In genomic region chr11:79536155-79536917, GRCh38 we compare ENCODE assay signal across 24 cellular contexts.
"Had no signal": no experiment of that assay in that cellular context is flagged by ENCODE, and none has a peak within 500 bp of the region (broad histone marks: within the 10 kb centered on the region; RNA-seq: fewer than 3 reads in every experiment).

No MANE protein-coding gene starts in this region.

- H3K4me1 ChIP-seq: adrenal gland, ascending aorta, colonic mucosa, testis, uterus had no signal

- H3K27ac ChIP-seq: adrenal gland, ascending aorta, colonic mucosa, dorsolateral prefrontal cortex, testis, uterus had no signal

- H3K36me3 ChIP-seq: adrenal gland, ascending aorta, colonic mucosa, uterus had no signal

- H3K9me3 Mint-ChIP-seq: WTC11 had no signal

- H3K36me3 Mint-ChIP-seq: activated naive CD8-positive, alpha-beta T cell; stimulated activated naive B cell treated with anti-CD40 and anti-IgM and Interleukin-4, amounts not matched to agents 10 μg/mL and 1 μg/mL and 100 μg/mL, for 72 hours; WTC11 had no signal

- ATAC-seq: effector memory CD8-positive, alpha-beta T cell; WTC11 had no signal

- H3K27me3 Mint-ChIP-seq: effector memory CD8-positive, alpha-beta T cell had no signal

- H3K27me3 ChIP-seq: adrenal gland, ascending aorta, colonic mucosa, testis, uterus had no signal

- FAIRE-seq: endothelial cell of umbilical vein had no signal

- H3K4me3 ChIP-seq: adrenal gland, ascending aorta, colonic mucosa, dorsolateral prefrontal cortex, testis, uterus had no signal

- H3K4me1 Mint-ChIP-seq: stimulated activated naive B cell treated with anti-CD40 and anti-IgM and Interleukin-4, amounts not matched to agents 10 μg/mL and 1 μg/mL and 100 μg/mL, for 72 hours; WTC11 had no signal

- DNase-seq: activated naive CD4-positive, alpha-beta T cell; activated T-cell treated with anti-CD3 and anti-CD28 coated beads, Interleukin-2, amount 50 U/mL, for 1 hour; adrenal gland; colonic mucosa; dorsolateral prefrontal cortex; effector memory CD8-positive, alpha-beta T cell; hippocampal formation; kidney glomerular epithelial cell; mesenchymal stem cell; occipital lobe; posterior cingulate gyrus; stimulated activated CD4-positive, alpha-beta T cell treated with anti-CD3 and anti-CD28 coated beads, Interleukin-2, amount 100 ng/mL, for 48 hours; stimulated activated CD8-positive, alpha-beta memory T cell treated with anti-CD3 and anti-CD28 coated beads, Interleukin-4, amount 100 ng/mL, for 48 hours; stimulated activated naive B cell treated with anti-CD40 and anti-IgM and Interleukin-4, amounts not matched to agents 10 μg/mL and 1 μg/mL and 100 μg/mL, for 72 hours; T-helper 1 cell; T-helper 9 cell; testis; trophoblast cell; uterus had no signal

- H3K9me3 ChIP-seq: adrenal gland, ascending aorta, colonic mucosa, testis, uterus had no signal

- H3K27ac Mint-ChIP-seq: activated naive CD8-positive, alpha-beta T cell; activated T-helper 2 cell treated with anti-CD3 and anti-CD28 coated beads, Interferon-gamma antibody, Interleukin-2, Interleukin-4, amounts not matched to agents 10 μg/mL and 5 μg/mL and 100 μg/mL, durations not matched to agents 14 hours and 24 hours and 36 hours; effector memory CD8-positive, alpha-beta T cell; stimulated activated naive B cell treated with anti-CD40 and anti-IgM and Interleukin-4, amounts not matched to agents 10 μg/mL and 1 μg/mL and 100 μg/mL, for 72 hours; WTC11 had no signal

- H3K4me3 Mint-ChIP-seq: activated naive CD8-positive, alpha-beta T cell; effector memory CD8-positive, alpha-beta T cell; stimulated activated naive B cell treated with anti-CD40 and anti-IgM and Interleukin-4, amounts not matched to agents 10 μg/mL and 1 μg/mL and 100 μg/mL, for 72 hours; WTC11 had no signal
